9 cellular contexts compared by ENCODE assay signal in genomic region chr2:201194097-201194496, GRCh38. TPM values are rescaled to one million over a fixed set of nuclear protein-coding genes. Genes with fewer than 3 reads are reported as not detected.
DNase-seq lines count a peak whose midpoint lies in the region; ATAC-seq and TF ChIP-seq lines count a peak whose summit lies in the region.
"Had no signal": no experiment of that assay in that cellular context is flagged by ENCODE, and none has a peak within 500 bp of the region (broad histone marks: within the 10 kb centered on the region; RNA-seq: fewer than 3 reads in every experiment).

No MANE protein-coding gene starts in this region.

- H3K27ac Mint-ChIP-seq in activated CD8-positive, alpha-beta T cell treated with anti-CD3 and anti-CD28 coated beads, Interleukin-2, amount 10 ng/mL, durations not matched to agents 7 days and 5 days = peak overlapping the region; percentile 84

- intact Hi-C loops in left ventricle myocardium inferior (cut with micrococcal nuclease) = no loop called here
- intact Hi-C loops in heart right ventricle (cut with DNase I) = no loop called here

- no peaks in the 10 kb centered on the region for H3K27me3 Mint-ChIP-seq in activated CD8-positive, alpha-beta T cell treated with anti-CD3 and anti-CD28 coated beads, Interleukin-2, amount 10 ng/mL, durations not matched to agents 7 days and 5 days (ENCODE audit: low read depth)

- ATAC-seq in heart right ventricle = no peak
- ATAC-seq in HG03066 (IDR thresholded peaks at IDR 0.05; ENCODE audit: low read depth, unreplicated experiment) = peak; percentile 90
- ATAC-seq in activated CD8-positive, alpha-beta T cell treated with anti-CD3 and anti-CD28 coated beads, Interleukin-2, amount 10 ng/mL, durations not matched to agents 7 days and 5 days = peak; percentile 82

- DNase-seq in left ventricle myocardium inferior (no peak), heart right ventricle (no peak), HPDE6-E6E7 (ENCODE audit: extremely low spot score) (no peak), suprapubic skin (ENCODE audit: low spot score in 2 of 2) (no peak), Ammon's horn (ENCODE audit: low spot score) (no peak), AG20443 (ENCODE audit: low spot score) (no peak)
- no peak for DNase-seq in activated CD8-positive, alpha-beta T cell treated with anti-CD3 and anti-CD28 coated beads, Interleukin-2, amount 10 ng/mL, durations not matched to agents 7 days and 5 days
- DNase-seq: NCI-H2029 had no signal

- peak overlapping the region; percentile 83 for H3K27ac ChIP-seq in left ventricle myocardium inferior (replicated peaks)
- peak overlapping the region in 5 of 10 donors; percentile 6 to 79 (median 54) for H3K27ac ChIP-seq in heart right ventricle
- no peak overlapping the region for H3K27ac ChIP-seq in suprapubic skin

- peaks cover 28% of the 10 kb centered on the region for H3K36me3 ChIP-seq in left ventricle myocardium inferior
- H3K36me3 ChIP-seq in heart right ventricle = peaks cover 0 to 72% (median 0%) of the 10 kb centered on the region in 9 donors
- peaks cover 21% of the 10 kb centered on the region for H3K36me3 ChIP-seq in suprapubic skin

- WGBS in heart right ventricle, 2 donors = 62 to 76% methylated on average over 3 of the region's 3 CpGs
- 58% methylated on average over 3 of the region's 3 CpGs for WGBS in suprapubic skin

- H3K9me3 Mint-ChIP-seq in activated CD8-positive, alpha-beta T cell treated with anti-CD3 and anti-CD28 coated beads, Interleukin-2, amount 10 ng/mL, durations not matched to agents 7 days and 5 days (ENCODE audit: insufficient read depth) = no peaks in the 10 kb centered on the region

- H3K27me3 ChIP-seq in left ventricle myocardium inferior (ENCODE audit: low read depth) = no peaks in the 10 kb centered on the region
- no peaks in the 10 kb centered on the region for H3K27me3 ChIP-seq in heart right ventricle
- H3K27me3 ChIP-seq in suprapubic skin = no peaks in the 10 kb centered on the region

- peaks cover 77% of the 10 kb centered on the region for H3K36me3 Mint-ChIP-seq in activated CD8-positive, alpha-beta T cell treated with anti-CD3 and anti-CD28 coated beads, Interleukin-2, amount 10 ng/mL, durations not matched to agents 7 days and 5 days (ENCODE audit: low read depth)

- peaks cover 75% of the 10 kb centered on the region for H3K4me1 Mint-ChIP-seq in activated CD8-positive, alpha-beta T cell treated with anti-CD3 and anti-CD28 coated beads, Interleukin-2, amount 10 ng/mL, durations not matched to agents 7 days and 5 days (ENCODE audit: low read depth)

- TF ChIP-seq CTCF in left ventricle myocardium inferior (IDR thresholded peaks at IDR 0.05; ENCODE audit: borderline replicate concordance) = no peak
- TF ChIP-seq CTCF in heart right ventricle (IDR thresholded peaks at IDR 0.05) = no peak
- no peak for TF ChIP-seq CTCF in suprapubic skin (IDR thresholded peaks at IDR 0.05)

- H3K4me1 ChIP-seq in left ventricle myocardium inferior (peaks cover 78% of the 10 kb centered on the region), heart right ventricle (peaks cover 0 to 81% (median 43%) of the 10 kb centered on the region in 9 donors), suprapubic skin (no peaks in the 10 kb centered on the region)

- no peaks in the 10 kb centered on the region for H3K9me3 ChIP-seq in left ventricle myocardium inferior (replicated peaks)
- no peaks in the 10 kb centered on the region for H3K9me3 ChIP-seq in heart right ventricle
- no peaks in the 10 kb centered on the region for H3K9me3 ChIP-seq in suprapubic skin

- TF ChIP-seq POLR2A in suprapubic skin (IDR thresholded peaks at IDR 0.05) = no peak

- no peak for TF ChIP-seq EP300 in suprapubic skin (IDR thresholded peaks at IDR 0.05)

- H3K4me3 ChIP-seq in left ventricle myocardium inferior (no peak overlapping the region), heart right ventricle (no peak overlapping the region), suprapubic skin (no peak overlapping the region)

- CTCF ChIA-PET in activated CD8-positive, alpha-beta T cell treated with anti-CD3 and anti-CD28 coated beads, Interleukin-2, amount 10 ng/mL, durations not matched to agents 7 days and 5 days (lab: Charles Lee) = interaction anchor here (0.7 to 13.8 kb wide), 11 partner anchors 8 to 304 kb away, joined by 3 to 233 read pairs (median 4); partner anchors contain the start of gene CASP10

- POLR2A ChIA-PET in activated CD8-positive, alpha-beta T cell treated with anti-CD3 and anti-CD28 coated beads, Interleukin-2, amount 10 ng/mL, durations not matched to agents 7 days and 5 days (lab: Charles Lee) = interaction anchor here (0.8 to 2.3 kb wide), 7 partner anchors 8 to 330 kb away, joined by 3 to 9 read pairs (median 4); partner anchors contain the start of genes CASP10, CFLAR and CLK1

- H3K4me3 Mint-ChIP-seq in activated CD8-positive, alpha-beta T cell treated with anti-CD3 and anti-CD28 coated beads, Interleukin-2, amount 10 ng/mL, durations not matched to agents 7 days and 5 days = peak overlapping the region; percentile 63

RNA-seq across cellular contexts. Expression of gene CASP10, which starts 11.2 kb away (rescaled TPM):
- total RNA-seq in left ventricle myocardium inferior (5.4 TPM), heart right ventricle (10 to 100 TPM in 1 of 10 donors, 1 to 10 TPM in 9; 4.6 to 13.2 (median 5.6) TPM), suprapubic skin (10 to 100 TPM in 1 of 4 donors, 1 to 10 TPM in 3; 3.7 to 19.0 (median 7.4) TPM)
- polyA plus RNA-seq in heart right ventricle = 1 to 10 TPM; 2.0 to 5.9 TPM
- total RNA-seq in activated CD8-positive, alpha-beta T cell treated with anti-CD3 and anti-CD28 coated beads, Interleukin-2, amount 10 ng/mL, durations not matched to agents 7 days and 5 days = 10 to 100 TPM; 40.7 to 42.8 TPM

Comparison
In these comparisons a context has a peak if more than half of its experiments do, and no peak if none do; other contexts are left out.
1. ATAC-seq: peak in HG03066 (single experiment) and activated CD8-positive, alpha-beta T cell treated with anti-CD3 and anti-CD28 coated beads, Interleukin-2, amount 10 ng/mL, durations not matched to agents 7 days and 5 days (single experiment); none in heart right ventricle (0 of 8).